18 cellular contexts compared by ENCODE assay signal in genomic region chr3:157460253-157460652, GRCh38. TPM values are rescaled to one million over a fixed set of nuclear protein-coding genes. Genes with fewer than 3 reads are reported as not detected.
DNase-seq lines count a peak whose midpoint lies in the region; ATAC-seq and TF ChIP-seq lines count a peak whose summit lies in the region.
"Had no signal": no experiment of that assay in that cellular context is flagged by ENCODE, and none has a peak within 500 bp of the region (broad histone marks: within the 10 kb centered on the region; RNA-seq: fewer than 3 reads in every experiment).

No MANE protein-coding gene starts in this region.

- peak overlapping the region; percentile 96 for H4K91ac ChIP-seq in IMR-90 (ENCODE audit: insufficient read depth, low read depth, low read length)

- 0% methylated on average over 1 of the region's 2 CpGs; no CpG with 5 or more reads in 1 of the 2 experiments for WGBS in IMR-90 (ENCODE audit: extremely low coverage in 2 of 2, insufficient read length in 1 of 2), 2 experiments

- peak overlapping the region; percentile 97 for H4K5ac ChIP-seq in IMR-90 (ENCODE audit: low read depth, low read length)

- H3K4me2 ChIP-seq in IMR-90 (ENCODE audit: low read depth, low read length) = peak overlapping the region; percentile 75
- H3K4me2 ChIP-seq: A549, neural progenitor cell had no signal

- CTCF ChIA-PET in AG04450 (lab: Charles Lee) (interaction anchor here (0.9 kb wide), 1 partner anchor 33 kb away, joined by 3 read pairs; no protein-coding TSS in a partner anchor), IMR-90 (lab: Yijun Ruan, JAX) (no interaction called here)

- H3K27ac Mint-ChIP-seq in chondrocyte (ENCODE audit: unreplicated experiment) = peak overlapping the region; percentile 34
- H3K27ac Mint-ChIP-seq: neural progenitor cell; T-helper 2 cell treated with Interferon-gamma antibody and Interleukin-4, amounts not matched to agents 5 μg/mL and 100 μg/mL, for 36 hours; type B pancreatic cell had no signal

- H3K27me3 Mint-ChIP-seq in chondrocyte (ENCODE audit: low read depth) = no peaks in the 10 kb centered on the region
- H3K27me3 Mint-ChIP-seq: type B pancreatic cell had no signal

- BruUV-seq in IMR-90 (replicated peaks; lab: Mats Ljungman, UMichigan) = no TSS peak

- H3K36me3 ChIP-seq in IMR-90 (ENCODE audit: control insufficient read depth, insufficient read depth, low read length) = no peaks in the 10 kb centered on the region
- H3K36me3 ChIP-seq: neural progenitor cell had no signal

- H3K36me3 Mint-ChIP-seq in chondrocyte (ENCODE audit: low read depth) = no peaks in the 10 kb centered on the region
- H3K36me3 Mint-ChIP-seq: type B pancreatic cell had no signal

- H3K9me3 ChIP-seq in AG04450 (ENCODE audit: control insufficient read depth, insufficient read depth, low read length) (no peaks in the 10 kb centered on the region), IMR-90 (ENCODE audit: control insufficient read depth, insufficient read depth, low read length) (no peaks in the 10 kb centered on the region)
- H3K9me3 ChIP-seq: A549 had no signal

- H2BK120ac ChIP-seq in IMR-90 (ENCODE audit: low read depth, low read length) = peak overlapping the region; percentile 96

- peak overlapping the region; percentile 99; the same call in 2 of the 3 replicates for H2BK15ac ChIP-seq in IMR-90 (ENCODE audit: low read depth, low read length)

- H3K4me3 ChIP-seq in AG04450 (ENCODE audit: low read depth, low read length) (peak overlapping the region; percentile 27), IMR-90 (ENCODE audit: insufficient read depth, low read depth, low read length) (no peak overlapping the region)
- H3K4me3 ChIP-seq: A549, neural progenitor cell had no signal

- H3K4ac ChIP-seq in IMR-90 (ENCODE audit: low read depth, low read length) = peak overlapping the region; percentile 92

- peak overlapping the region; percentile 59 for H2AK9ac ChIP-seq in IMR-90 (replicated peaks; ENCODE audit: low read depth, low read length, poor library complexity)

- peaks cover 0 to 14% of the 10 kb centered on the region in 2 experiments; a peak in 2 of 4 replicates for H3K79me1 ChIP-seq in IMR-90 (ENCODE audit: low read depth in 1 of 2, low read length in 2 of 2)

- peak overlapping the region; percentile 65 for H2AFZ ChIP-seq in IMR-90 (replicated peaks; ENCODE audit: low read length, poor library complexity)
- H2AFZ ChIP-seq: neural progenitor cell had no signal

- in situ Hi-C loops in IMR-90 (cut with MboI; ENCODE audit: low sequenced_read_pairs) = no loop called here

- peaks cover 21% of the 10 kb centered on the region for H3K4me1 ChIP-seq in IMR-90 (ENCODE audit: control insufficient read depth, insufficient read depth, low read length)
- H3K4me1 ChIP-seq: A549, neural progenitor cell had no signal

- H3K9me1 ChIP-seq in IMR-90 (ENCODE audit: insufficient read depth, low read length) = peaks cover 17% of the 10 kb centered on the region

- no peak for TF ChIP-seq POLR2A in IMR-90 (IDR thresholded peaks at IDR 0.05; ENCODE audit: low read depth, low read length)

- no peak overlapping the region for H3K4me3 Mint-ChIP-seq in chondrocyte (ENCODE audit: unreplicated experiment)
- H3K4me3 Mint-ChIP-seq: neural progenitor cell; T-helper 2 cell treated with Interferon-gamma antibody and Interleukin-4, amounts not matched to agents 5 μg/mL and 100 μg/mL, for 36 hours; type B pancreatic cell had no signal

- peak overlapping the region; percentile 83 for H3K14ac ChIP-seq in IMR-90 (replicated peaks; ENCODE audit: low read depth, low read length)

- H4K20me1 ChIP-seq in IMR-90 (ENCODE audit: insufficient read depth, low read length) = no peaks in the 10 kb centered on the region

- TF ChIP-seq CTCF in AG04450 (IDR thresholded peaks at IDR 0.05; ENCODE audit: low read depth, low read length) = no peak
- no peak for TF ChIP-seq CTCF in IMR-90 (conservative IDR thresholded peaks at IDR 0.05; ENCODE audit: low read depth, low read length)
- TF ChIP-seq CTCF in chondrocyte (IDR thresholded peaks at IDR 0.05) = no peak

- H3K9ac ChIP-seq in IMR-90 (ENCODE audit: low read depth, low read length) = no peak overlapping the region; the same call in 1 of the 2 replicates
- H3K9ac ChIP-seq: neural progenitor cell had no signal

- dilution Hi-C loops in IMR-90 (cut with HindIII; ENCODE audit: low sequenced_read_pairs, unreplicated experiment) = no loop called here

- TF ChIP-seq RAD21 in IMR-90 (IDR thresholded peaks at IDR 0.05; ENCODE audit: low read length) = no peak

- H3K27me3 ChIP-seq in AG04450 (ENCODE audit: control insufficient read depth, insufficient read depth, low read length) (no peaks in the 10 kb centered on the region), IMR-90 (ENCODE audit: control insufficient read depth, insufficient read depth, low read length) (no peaks in the 10 kb centered on the region)
- H3K27me3 ChIP-seq: neural progenitor cell had no signal

- peak overlapping the region; percentile 83 for H3K23ac ChIP-seq in IMR-90 (ENCODE audit: low read depth, low read length)

- intact Hi-C loops in IMR-90 (cut with micrococcal nuclease) = no loop called here

- peak overlapping the region; percentile 44 to 97; a peak in 2 of 4 replicates for H4K8ac ChIP-seq in IMR-90 (ENCODE audit: low read depth in 2 of 2, low read length in 2 of 2)

- H3K18ac ChIP-seq in IMR-90 (ENCODE audit: low read depth, low read length) = peak overlapping the region; percentile 97

- peak overlapping the region; percentile 98 for H2AK5ac ChIP-seq in IMR-90 (ENCODE audit: low read depth, low read length)

- H3K9me3 Mint-ChIP-seq in chondrocyte (ENCODE audit: low read depth) = no peaks in the 10 kb centered on the region
- H3K9me3 Mint-ChIP-seq: neural progenitor cell; T-helper 2 cell treated with Interferon-gamma antibody and Interleukin-4, amounts not matched to agents 5 μg/mL and 100 μg/mL, for 36 hours; type B pancreatic cell had no signal

- peaks cover 14% of the 10 kb centered on the region for H3K4me1 Mint-ChIP-seq in chondrocyte (ENCODE audit: low read depth)
- H3K4me1 Mint-ChIP-seq: neural progenitor cell had no signal

- DNase-seq in AG04450 (ENCODE audit: low read depth, low spot score) (peak; percentile 74), IMR-90 (peak; percentile 92), chondrocyte (ENCODE audit: low spot score) (no peak), kidney tubule cell (ENCODE audit: low spot score) (peak; percentile 71), NCI-H510A treated with DMSO at 0.1 percent for 48 hours (lab: John Stamatoyannopoulos, UW) (no peak), activated gamma-delta T cell (lab: John Stamatoyannopoulos, UW) (no peak)
- DNase-seq in activated CD4-positive, alpha-beta T cell treated with anti-CD3 and anti-CD28 coated beads, Interleukin-2, amount 50 U/mL, for 4 hours = no peak
- DNase-seq: activated CD4-positive, CD25-positive, alpha-beta regulatory T cell treated with anti-CD3 and anti-CD28 coated beads, Interleukin-2, amount 50 U/mL, for 72 hours; activated effector memory CD4-positive, alpha-beta T cell treated with anti-CD3 and anti-CD28 coated beads, Interleukin-2, amount 50 U/mL, for 16 hours; NCI-H187 treated with DMSO at 0.1 percent for 48 hours; NCI-H510A; SHP77; stimulated activated naive CD8-positive, alpha-beta T cell treated with anti-CD3 and anti-CD28 coated beads, Interleukin-15, Interleukin-2, amounts not matched to agents 100 U/mL and 50 U/mL, for 24 hours had no signal

- POLR2A ChIA-PET in AG04450 (lab: Yijun Ruan, JAX) (no interaction called here), IMR-90 (lab: Charles Lee; ENCODE audit: unreplicated experiment) (no interaction called here)

- H2BK5ac ChIP-seq in IMR-90 (ENCODE audit: low read depth, low read length, poor library complexity, severe bottlenecking) = peak overlapping the region; percentile 92

- peak overlapping the region; percentile 97 for H2BK20ac ChIP-seq in IMR-90 (ENCODE audit: low read depth, low read length)

- peak overlapping the region; percentile 80 for H3K27ac ChIP-seq in AG04450 (ENCODE audit: low read depth, low read length)
- H3K27ac ChIP-seq in IMR-90 (ENCODE audit: insufficient read depth, low read length) = peak overlapping the region; percentile 96
- H3K27ac ChIP-seq: A549, neural progenitor cell had no signal

- peak overlapping the region; percentile 57; the same call in 1 of the 2 replicates for H3K56ac ChIP-seq in IMR-90 (ENCODE audit: extremely low read depth, insufficient read depth, low read length)

- ATAC-seq in IMR-90 (ENCODE audit: low read depth) (peak; percentile 74), GM21576 (IDR thresholded peaks at IDR 0.05; ENCODE audit: unreplicated experiment) (no peak)
- ATAC-seq: A549; stimulated activated naive CD8-positive, alpha-beta T cell treated with anti-CD3 and anti-CD28 coated beads, Interleukin-15, Interleukin-2, amounts not matched to agents 100 U/mL and 50 U/mL, for 24 hours had no signal

TF ChIP-seq in IMR-90, 13 proteins besides CTCF, POLR2A, EP300 and RAD21:
- TF ChIP-seq CEBPB (IDR thresholded peaks at IDR 0.05; ENCODE audit: low read depth, low read length) = peak; percentile 24; the same call in 1 of the 2 replicates
- TF ChIP-seq RCOR1 (IDR thresholded peaks at IDR 0.05; ENCODE audit: insufficient replicate concordance, low read length) = peak; percentile 84
- peak; percentile 31; the same call in 1 of the 2 replicates for TF ChIP-seq FOS (IDR thresholded peaks at IDR 0.05; ENCODE audit: low read depth, low read length)
- TF ChIP-seq MXI1 (IDR thresholded peaks at IDR 0.05; ENCODE audit: borderline replicate concordance, low read depth, low read length) = no peak

RNA-seq across cellular contexts. Expression of gene PTX3, which starts 23.6 kb away (rescaled TPM):
- 210 and 235 TPM in 2 replicates for polyA plus RNA-seq in AG04450 (2011; rRNA removed)
- polyA minus RNA-seq in AG04450 (2011; rRNA and poly(A)+ RNA removed) = 97.4 and 107 TPM in 2 replicates
- total RNA-seq in IMR-90 (2012; rRNA removed) = 96.7 and 97.9 TPM in 2 replicates
- polyA plus RNA-seq in IMR-90 (2012; rRNA removed) = 117 and 135 TPM in 2 replicates
- polyA plus RNA-seq in IMR-90 (2012; cell fraction: cytosol; rRNA removed) = 92.2 and 182 TPM in 2 replicates
- 66.5 and 87.9 TPM in 2 replicates for polyA plus RNA-seq in IMR-90 (2012; cell fraction: nucleus; rRNA removed; ENCODE audit: low replicate concordance)
- total RNA-seq in chondrocyte = 14.9 to 41.2 TPM (median 40.2 TPM) in 3 replicates

RNA-seq across cellular contexts. Expression of gene VEPH1, which starts 43.0 kb away (rescaled TPM):
- polyA plus RNA-seq in AG04450 (2011; rRNA removed) (27.3 and 36.4 TPM in 2 replicates), IMR-90 (2012; rRNA removed) (26.0 and 30.5 TPM in 2 replicates)
- polyA minus RNA-seq in AG04450 (2011; rRNA and poly(A)+ RNA removed) = 28.2 and 39.8 TPM in 2 replicates
- total RNA-seq in IMR-90 (2012; rRNA removed) (99.4 and 130 TPM in 2 replicates), chondrocyte (2.2 to 4.3 TPM (median 3.1 TPM) in 3 replicates)
- polyA plus RNA-seq in IMR-90 (2012; cell fraction: cytosol; rRNA removed) = 6.7 and 7.6 TPM in 2 replicates
- polyA plus RNA-seq in IMR-90 (2012; cell fraction: nucleus; rRNA removed; ENCODE audit: low replicate concordance) = 4.5 and 34.9 TPM in 2 replicates

Comparison
In these comparisons a context has a peak if more than half of its experiments do, and no peak if none do; other contexts are left out.
1. DNase-seq: peak in AG04450 (single experiment), IMR-90 (single experiment) and kidney tubule cell (single experiment); none in chondrocyte (single experiment), NCI-H510A treated with DMSO at 0.1 percent for 48 hours (single experiment), activated CD4-positive, alpha-beta T cell treated with anti-CD3 and anti-CD28 coated beads, Interleukin-2, amount 50 U/mL, for 4 hours (0 of 2) and activated gamma-delta T cell (single experiment).
2. RNA of gene VEPH1, which starts 43.0 kb away (total RNA-seq): 99.4 to 130 TPM in IMR-90; 2.2 to 4.3 TPM in chondrocyte; every median in the first group is over 10 times any median in the second.